In genomic region chr12:49201595-49202295, GRCh38 we compare ENCODE assay signal across 8 cellular contexts. TPM values are rescaled to one million over a fixed set of nuclear protein-coding genes. Genes with fewer than 3 reads are reported as not detected.
DNase-seq lines count a peak whose midpoint lies in the region; ATAC-seq and TF ChIP-seq lines count a peak whose summit lies in the region.

No MANE protein-coding gene starts in this region.

- H3K27ac Mint-ChIP-seq in activated naive CD4-positive, alpha-beta T cell treated with anti-CD3 and anti-CD28 coated beads, Interleukin-2, amount 50 U/mL, for 24 hours, result peak overlapping the region; percentile 64
- peak overlapping the region in 3 of 9 donors; percentile 4 to 41 (median 23) for H3K27ac Mint-ChIP-seq in naive thymus-derived CD4-positive, alpha-beta T cell

- no peaks in the 10 kb centered on the region for H3K79me2 ChIP-seq in OCI-LY3 (ENCODE audit: low read length)

- H3K4me1 ChIP-seq in OCI-LY3 (ENCODE audit: low read length), result peaks cover 11% of the 10 kb centered on the region
- H3K4me1 ChIP-seq in effector memory CD4-positive, alpha-beta T cell (ENCODE audit: control insufficient read depth, insufficient read depth, low read length, poor library complexity, severe bottlenecking), result no peaks in the 10 kb centered on the region
- H3K4me1 ChIP-seq in naive thymus-derived CD4-positive, alpha-beta T cell (ENCODE audit: control insufficient read depth in 2 of 2, insufficient read depth in 2 of 2, low read length in 2 of 2), result peaks cover 0 to 6% of the 10 kb centered on the region in 2 donors

- H3K9me3 ChIP-seq in OCI-LY3 (ENCODE audit: insufficient read depth, low read length), result no peaks in the 10 kb centered on the region
- H3K9me3 ChIP-seq in effector memory CD4-positive, alpha-beta T cell (ENCODE audit: control insufficient read depth, low read length), result no peaks in the 10 kb centered on the region
- no peaks in the 10 kb centered on the region for H3K9me3 ChIP-seq in naive thymus-derived CD4-positive, alpha-beta T cell (ENCODE audit: control insufficient read depth in 2 of 3, low read length in 3 of 3)

- H3K9ac ChIP-seq in OCI-LY3 (ENCODE audit: low read length), result no peak overlapping the region

- peaks cover 16% of the 10 kb centered on the region for H3K4me1 Mint-ChIP-seq in activated naive CD4-positive, alpha-beta T cell treated with anti-CD3 and anti-CD28 coated beads, Interleukin-2, amount 50 U/mL, for 24 hours
- peaks cover 7 to 15% (median 14%) of the 10 kb centered on the region in 7 donors for H3K4me1 Mint-ChIP-seq in naive thymus-derived CD4-positive, alpha-beta T cell

- 0 out of 2 replicates have a peak overlapping the region, but pooled peaks have one; percentile 20 for H3K4me3 ChIP-seq in OCI-LY3 (ENCODE audit: low read length)
- no peak overlapping the region for H3K4me3 ChIP-seq in effector memory CD4-positive, alpha-beta T cell (ENCODE audit: insufficient read depth, low read depth, low read length, poor library complexity, severe bottlenecking)
- no peak overlapping the region for H3K4me3 ChIP-seq in naive thymus-derived CD4-positive, alpha-beta T cell (ENCODE audit: low read length)

- ATAC-seq in naive thymus-derived CD4-positive, alpha-beta T cell, result peak; percentile 60
- no peak for ATAC-seq in GM21737 (IDR thresholded peaks at IDR 0.05; ENCODE audit: unreplicated experiment)
- ATAC-seq in GM19023 (IDR thresholded peaks at IDR 0.05; ENCODE audit: unreplicated experiment), result no peak

- H3K36me3 Mint-ChIP-seq in activated naive CD4-positive, alpha-beta T cell treated with anti-CD3 and anti-CD28 coated beads, Interleukin-2, amount 50 U/mL, for 24 hours, result no peaks in the 10 kb centered on the region
- no peaks in the 10 kb centered on the region for H3K36me3 Mint-ChIP-seq in naive thymus-derived CD4-positive, alpha-beta T cell

- H3K4me3 Mint-ChIP-seq in activated naive CD4-positive, alpha-beta T cell treated with anti-CD3 and anti-CD28 coated beads, Interleukin-2, amount 50 U/mL, for 24 hours, result peak overlapping the region; percentile 41
- no peak overlapping the region for H3K4me3 Mint-ChIP-seq in naive thymus-derived CD4-positive, alpha-beta T cell

- DNase-seq in activated naive CD4-positive, alpha-beta T cell treated with anti-CD3 and anti-CD28 coated beads, Interleukin-2, amount 50 U/mL, for 16 hours, result no peak
- DNase-seq in effector memory CD4-positive, alpha-beta T cell, result no peak
- peak in 2 of 9 donors; percentile 7 to 23 for DNase-seq in naive thymus-derived CD4-positive, alpha-beta T cell
- DNase-seq in KG1 (lab: John Stamatoyannopoulos, UW), result no peak

- POLR2A ChIA-PET in naive thymus-derived CD4-positive, alpha-beta T cell (lab: Charles Lee), result interaction anchor here (0.8 to 3.6 kb wide), 5 partner anchors 11 to 71 kb away, joined by 3 to 21 read pairs (median 4); partner anchors contain the start of genes TUBA1A and TUBA1B

- no peaks in the 10 kb centered on the region for H4K20me1 ChIP-seq in OCI-LY3 (ENCODE audit: insufficient read depth, low read length)

- H3K27me3 ChIP-seq in OCI-LY3 (ENCODE audit: low read depth, low read length), result peaks cover 10% of the 10 kb centered on the region
- no peaks in the 10 kb centered on the region for H3K27me3 ChIP-seq in effector memory CD4-positive, alpha-beta T cell (replicated peaks; ENCODE audit: control insufficient read depth, insufficient read depth, low read length, poor library complexity, severe bottlenecking)
- H3K27me3 ChIP-seq in naive thymus-derived CD4-positive, alpha-beta T cell (ENCODE audit: control insufficient read depth in 2 of 2, insufficient read depth in 2 of 2, low read length in 2 of 2), result no peaks in the 10 kb centered on the region

- CTCF ChIA-PET in naive thymus-derived CD4-positive, alpha-beta T cell (lab: Charles Lee), result no interaction called here

- intact Hi-C loops in naive thymus-derived CD4-positive, alpha-beta T cell (cut with micrococcal nuclease), result loop anchor here (1.0 kb wide), 1 partner anchor 12 kb away; the partner anchor contains the start of gene TUBA1A (in 2 of the 2)

- no peak for TF ChIP-seq CTCF in OCI-LY3 (IDR thresholded peaks at IDR 0.05; ENCODE audit: low read depth, low read length)

- no peak overlapping the region for H3K27ac ChIP-seq in OCI-LY3 (ENCODE audit: low read length)
- peak overlapping the region; percentile 12 for H3K27ac ChIP-seq in effector memory CD4-positive, alpha-beta T cell (ENCODE audit: insufficient read depth, low read length, poor library complexity, severe bottlenecking)
- no peak overlapping the region for H3K27ac ChIP-seq in naive thymus-derived CD4-positive, alpha-beta T cell (ENCODE audit: low read depth, low read length)

- peak overlapping the region; percentile 2; the same call in 1 of the 2 replicates for H2AFZ ChIP-seq in OCI-LY3 (ENCODE audit: low read depth, low read length)

- H3K36me3 ChIP-seq in OCI-LY3 (replicated peaks; ENCODE audit: low read depth, low read length), result no peaks in the 10 kb centered on the region
- H3K36me3 ChIP-seq in effector memory CD4-positive, alpha-beta T cell (ENCODE audit: control insufficient read depth, insufficient read depth, low read length), result no peaks in the 10 kb centered on the region
- H3K36me3 ChIP-seq in naive thymus-derived CD4-positive, alpha-beta T cell (ENCODE audit: control insufficient read depth in 2 of 3, insufficient read depth in 3 of 3, low read length in 3 of 3), result no peaks in the 10 kb centered on the region

- no peaks in the 10 kb centered on the region for H3K27me3 Mint-ChIP-seq in activated naive CD4-positive, alpha-beta T cell treated with anti-CD3 and anti-CD28 coated beads, Interleukin-2, amount 50 U/mL, for 24 hours
- peaks cover 0 to 19% (median 0%) of the 10 kb centered on the region in 5 donors for H3K27me3 Mint-ChIP-seq in naive thymus-derived CD4-positive, alpha-beta T cell

- peak overlapping the region; percentile 49 for H3K4me2 ChIP-seq in OCI-LY3 (ENCODE audit: low read length)

- H3K9me3 Mint-ChIP-seq in activated naive CD4-positive, alpha-beta T cell treated with anti-CD3 and anti-CD28 coated beads, Interleukin-2, amount 50 U/mL, for 24 hours, result no peaks in the 10 kb centered on the region
- H3K9me3 Mint-ChIP-seq in naive thymus-derived CD4-positive, alpha-beta T cell, result no peaks in the 10 kb centered on the region

RNA-seq across cellular contexts. Expression of gene TUBA1A, which starts 12.9 kb away (rescaled TPM):
- total RNA-seq in naive thymus-derived CD4-positive, alpha-beta T cell, result 100 to 1,000 TPM in 2 of 5 experiments, 10 to 100 TPM in 3; 61.8 to 492 (median 98.8) TPM
- 100 to 1,000 TPM; 176 to 178 TPM for polyA plus RNA-seq in naive thymus-derived CD4-positive, alpha-beta T cell
